8 cellular contexts compared by ENCODE assay signal in genomic region chr10:19819419-19820033, GRCh38. TPM values are rescaled to one million over a fixed set of nuclear protein-coding genes. Genes with fewer than 3 reads are reported as not detected.
DNase-seq lines count a peak whose midpoint lies in the region; ATAC-seq and TF ChIP-seq lines count a peak whose summit lies in the region.

No MANE protein-coding gene starts in this region.

- no peak overlapping the region for H3K23ac ChIP-seq in trophoblast cell (ENCODE audit: low read length)

- H3K4ac ChIP-seq in trophoblast cell (ENCODE audit: low read depth, low read length) = no peak overlapping the region

- H3K9ac ChIP-seq in fibroblast of lung (ENCODE audit: insufficient read depth, low read length) (no peak overlapping the region), trophoblast cell (ENCODE audit: low read length) (no peak overlapping the region)

- no peak overlapping the region for H4K91ac ChIP-seq in trophoblast cell (ENCODE audit: low read depth, low read length)

- H3K9me3 Mint-ChIP-seq in CD4-positive, alpha-beta memory T cell = peaks cover 0 to 3% (median 0%) of the 10 kb centered on the region in 8 donors

- H2AFZ ChIP-seq in fibroblast of lung (ENCODE audit: low read length) (no peak overlapping the region), trophoblast cell (ENCODE audit: insufficient read depth, low read length, poor library complexity) (no peak overlapping the region)

- H4K8ac ChIP-seq in trophoblast cell (ENCODE audit: low read depth, low read length) = no peak overlapping the region

- CTCF ChIA-PET in HEK293 (lab: Yijun Ruan, JAX) = interaction anchor here (0.6 to 1.5 kb wide), 7 partner anchors 9 to 950 kb away, joined by 3 to 7 read pairs (median 4); no protein-coding TSS in a partner anchor
- CTCF ChIA-PET in CD4-positive, alpha-beta memory T cell (lab: Charles Lee; ENCODE audit: partially characterized antibody) = interaction anchor here (1.0 kb wide), 1 partner anchor 11 kb away, joined by 3 read pairs; no protein-coding TSS in a partner anchor

- H3K27me3 ChIP-seq in fibroblast of lung (ENCODE audit: control insufficient read depth, insufficient read depth, low read length) (peaks cover 10% of the 10 kb centered on the region), trophoblast cell (ENCODE audit: insufficient read depth, low read length) (no peaks in the 10 kb centered on the region)
- no peaks in the 10 kb centered on the region for H3K27me3 ChIP-seq in CD4-positive, alpha-beta memory T cell (ENCODE audit: insufficient read depth, low read length)

- intact Hi-C loops in CD4-positive, alpha-beta memory T cell (cut with micrococcal nuclease) = no loop called here

- DNase-seq in DMS153 (lab: John Stamatoyannopoulos, UW) (peak; percentile 12), RPMI7951 (ENCODE audit: low read depth) (peak; percentile 42), fibroblast of lung (ENCODE audit: low read depth in 2 of 2) (peak; percentile 34 to 76), trophoblast cell (peak; percentile 59 to 88), GF-D8 (lab: John Stamatoyannopoulos, UW) (no peak)
- no peak for DNase-seq in CD4-positive, alpha-beta memory T cell

- H3K36me3 ChIP-seq in HEK293 (ENCODE audit: control insufficient read depth in 2 of 2, insufficient read depth in 1 of 2, low read length in 2 of 2) = no peaks in the 10 kb centered on the region; a peak in 1 of 3 replicates
- no peaks in the 10 kb centered on the region for H3K36me3 ChIP-seq in fibroblast of lung (ENCODE audit: control insufficient read depth, insufficient read depth, low read length)
- no peaks in the 10 kb centered on the region for H3K36me3 ChIP-seq in trophoblast cell (ENCODE audit: control insufficient read depth in 1 of 2, insufficient read depth in 2 of 2, low read length in 2 of 2)
- H3K36me3 ChIP-seq in CD4-positive, alpha-beta memory T cell (ENCODE audit: insufficient read depth, low read length) = no peaks in the 10 kb centered on the region

- no peak for ATAC-seq in HG03159 (IDR thresholded peaks at IDR 0.05; ENCODE audit: unreplicated experiment)

- no peaks in the 10 kb centered on the region for H3K36me3 Mint-ChIP-seq in CD4-positive, alpha-beta memory T cell

- whole genome bisulfite sequencing in trophoblast cell (ENCODE audit: extremely low coverage, insufficient coverage, insufficient read length) = no CpG with 5 or more reads among the region's 2 CpGs

- no peak overlapping the region for H4K12ac ChIP-seq in trophoblast cell (ENCODE audit: low read depth, low read length)

- no peak overlapping the region for H3K27ac ChIP-seq in HEK293 (ENCODE audit: extremely low read depth, low read depth, low read length)
- no peak overlapping the region for H3K27ac ChIP-seq in fibroblast of lung (ENCODE audit: insufficient read depth, low read length)
- no peak overlapping the region for H3K27ac ChIP-seq in trophoblast cell (ENCODE audit: low read depth, low read length)
- no peak overlapping the region for H3K27ac ChIP-seq in CD4-positive, alpha-beta memory T cell (ENCODE audit: low read depth, low read length)

- H2AK5ac ChIP-seq in trophoblast cell (ENCODE audit: low read length) = no peak overlapping the region

- peaks cover 18% of the 10 kb centered on the region for H3K79me1 ChIP-seq in trophoblast cell (ENCODE audit: low read length)

- H2BK120ac ChIP-seq in trophoblast cell (ENCODE audit: insufficient read depth, low read length, poor library complexity) = no peak overlapping the region

- H3K4me3 ChIP-seq in HEK293 (ENCODE audit: low read depth, low read length) = no peak overlapping the region
- H3K4me3 ChIP-seq in fibroblast of lung (replicated peaks in 1 of 4; ENCODE audit: control extremely low read depth in 1 of 4, insufficient read depth in 1 of 4, low read depth in 3 of 4, low read length in 4 of 4) = peak overlapping the region in 2 of 4 experiments; percentile 70 to 81
- no peak overlapping the region for H3K4me3 ChIP-seq in trophoblast cell (ENCODE audit: low read depth, low read length)
- H3K4me3 ChIP-seq in CD4-positive, alpha-beta memory T cell (ENCODE audit: low read length in 2 of 2) = no peak overlapping the region

- H3K14ac ChIP-seq in trophoblast cell (ENCODE audit: low read length) = no peak overlapping the region

- no peaks in the 10 kb centered on the region for H4K20me1 ChIP-seq in fibroblast of lung (ENCODE audit: control insufficient read depth, extremely low read depth, insufficient read depth, low read length)

- H3K27me3 Mint-ChIP-seq in CD4-positive, alpha-beta memory T cell = peaks cover 11 to 27% of the 10 kb centered on the region in 2 donors

- H3K79me2 ChIP-seq in fibroblast of lung (ENCODE audit: control insufficient read depth, insufficient read depth, low read length) = no peaks in the 10 kb centered on the region
- peaks cover 22% of the 10 kb centered on the region for H3K79me2 ChIP-seq in trophoblast cell (ENCODE audit: control insufficient read depth, insufficient read depth, low read length, poor library complexity)

- no peak overlapping the region for H2BK5ac ChIP-seq in trophoblast cell (ENCODE audit: low read depth, low read length, poor library complexity)

- no peak overlapping the region for H3K4me3 Mint-ChIP-seq in CD4-positive, alpha-beta memory T cell

- H3K9me3 ChIP-seq in HEK293 (ENCODE audit: control insufficient read depth, insufficient read depth, low read depth, low read length) = no peaks in the 10 kb centered on the region
- H3K9me3 ChIP-seq in fibroblast of lung (ENCODE audit: control insufficient read depth, insufficient read depth, low read depth, low read length) = no peaks in the 10 kb centered on the region
- H3K9me3 ChIP-seq in trophoblast cell (ENCODE audit: insufficient read depth, low read depth, low read length) = no peaks in the 10 kb centered on the region
- H3K9me3 ChIP-seq in CD4-positive, alpha-beta memory T cell (ENCODE audit: control insufficient read depth in 1 of 2, low read length in 2 of 2) = no peaks in the 10 kb centered on the region

- H2BK12ac ChIP-seq in trophoblast cell (ENCODE audit: low read length) = no peak overlapping the region

- TF ChIP-seq CTCF in HEK293 (tag by site-specific recombination; IDR thresholded peaks at IDR 0.05) (no peak), fibroblast of lung (conservative IDR thresholded peaks at IDR 0.05 in 1 of 2, IDR thresholded peaks at IDR 0.05 in 1 of 2; ENCODE audit: low read depth in 1 of 2, low read length in 2 of 2) (peak; percentile 56 to 75)

- no peak overlapping the region for H3K18ac ChIP-seq in trophoblast cell (ENCODE audit: low read length)

- no peak overlapping the region for H3K27ac Mint-ChIP-seq in CD4-positive, alpha-beta memory T cell

- H3K4me1 Mint-ChIP-seq in CD4-positive, alpha-beta memory T cell = peaks cover 0 to 7% (median under 1%) of the 10 kb centered on the region in 4 donors

- H3K4me2 ChIP-seq in fibroblast of lung (ENCODE audit: extremely low read depth, insufficient read depth, low read length) (no peak overlapping the region), trophoblast cell (ENCODE audit: low read length) (no peak overlapping the region)

- H3K4me1 ChIP-seq in HEK293 (ENCODE audit: control insufficient read depth, insufficient read depth, low read length) (peaks cover 2% of the 10 kb centered on the region), fibroblast of lung (ENCODE audit: control insufficient read depth, extremely low read depth, insufficient read depth, low read length) (no peaks in the 10 kb centered on the region), trophoblast cell (ENCODE audit: control insufficient read depth in 1 of 2, insufficient read depth in 2 of 2, low read length in 2 of 2) (peaks cover 2 to 3% of the 10 kb centered on the region in 2 experiments)
- H3K4me1 ChIP-seq in CD4-positive, alpha-beta memory T cell (ENCODE audit: insufficient read depth, low read length) = no peaks in the 10 kb centered on the region

- POLR2A ChIA-PET in HEK293 (lab: Yijun Ruan, JAX) = no interaction called here
- POLR2A ChIA-PET in CD4-positive, alpha-beta memory T cell (lab: Charles Lee; ENCODE audit: partially characterized antibody) = no interaction called here

TF ChIP-seq in HEK293, 187 proteins besides CTCF, POLR2A, EP300 and RAD21:
- peak; percentile 11; the same call in 1 of the 2 replicates for TF ChIP-seq ZNF654 (tag by site-specific recombination; IDR thresholded peaks at IDR 0.05; ENCODE audit: low read depth)
- 0 out of 2 replicates have a peak, but pooled peaks have one; percentile 51 for TF ChIP-seq ZNF660 (tag by site-specific recombination; IDR thresholded peaks at IDR 0.05)
- no peak for TF ChIP-seq SCRT1 (tag by site-specific recombination; IDR thresholded peaks at IDR 0.05; ENCODE audit: borderline replicate concordance)
- TF ChIP-seq ZNF366 (tag by site-specific recombination; conservative IDR thresholded peaks at IDR 0.05) = no peak
- no peak for TF ChIP-seq ZNF211 (tag by site-specific recombination; IDR thresholded peaks at IDR 0.05; ENCODE audit: low read depth)
TF ChIP-seq in HEK293: peak in this region for 2.

RNA-seq across cellular contexts. Expression of gene PLXDC2, which starts 3.3 kb away (rescaled TPM):
- total RNA-seq in RPMI7951 (2014; rRNA removed; shearing (Covaris generic)) = 0.10 and 0.24 TPM in 2 replicates
- total RNA-seq in fibroblast of lung = 5.1 and 12.3 TPM in 2 replicates
- polyA plus RNA-seq in fibroblast of lung = 4.2 and 6.2 TPM in 2 replicates
- polyA plus RNA-seq in fibroblast of lung (2012) = 2.3 and 3.7 TPM in 2 replicates
- 2.8 and 4.4 TPM in 2 replicates for polyA minus RNA-seq in fibroblast of lung (ENCODE audit: low replicate concordance)
- polyA plus RNA-seq in trophoblast cell (2013) = 37.6 and 39.6 TPM in 2 replicates
- total RNA-seq in CD4-positive, alpha-beta memory T cell = 1 to 10 TPM in 1 of 2 experiments, under 1 TPM in 1; 0.90 to 1.2 TPM
- polyA plus RNA-seq in CD4-positive, alpha-beta memory T cell = not detected

Comparison
In these comparisons a context has a peak if more than half of its experiments do, and no peak if none do; other contexts are left out.
1. DNase-seq: peak in DMS153 (single experiment), RPMI7951 (single experiment), fibroblast of lung (2 of 2) and trophoblast cell (2 of 2); none in GF-D8 (single experiment) and CD4-positive, alpha-beta memory T cell (0 of 5).